Comparison of ENCODE assay signal across 8 cellular contexts in the genomic region with DNA sequence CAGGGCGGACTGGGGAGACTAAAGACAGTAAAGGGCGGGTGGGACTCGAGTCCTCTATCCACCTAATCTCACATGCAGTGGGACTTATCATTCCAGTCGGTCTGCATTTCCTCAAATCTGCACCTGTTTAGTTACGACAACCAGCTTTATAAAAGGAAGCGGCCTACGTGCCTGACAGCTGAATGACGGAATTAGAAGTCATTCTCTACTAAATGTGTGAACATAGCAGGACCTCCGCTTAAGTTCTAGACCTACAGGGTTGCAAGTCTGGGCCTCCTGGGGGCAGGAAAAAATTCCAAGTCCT.
DNase-seq lines count a peak whose midpoint lies in the region; ATAC-seq and TF ChIP-seq lines count a peak whose summit lies in the region.

No MANE protein-coding gene starts in this region.

- peaks cover 0 to 7% (median 0%) of the 10 kb centered on the region in 4 donors for H3K4me1 Mint-ChIP-seq in CD4-positive, CD25-positive, alpha-beta regulatory T cell
- H3K4me1 Mint-ChIP-seq in neural crest cell, result peaks cover 21% of the 10 kb centered on the region

- no peak overlapping the region for H3K23ac ChIP-seq in IMR-90 (ENCODE audit: low read depth, low read length)

- H3K9me1 ChIP-seq in IMR-90 (ENCODE audit: insufficient read depth, low read length), result 0 out of 2 replicates have a peak, but pooled peaks cover 3% of the 10 kb centered on the region

- peak overlapping the region; percentile 72; the same call in 1 of the 3 replicates for H2BK15ac ChIP-seq in IMR-90 (ENCODE audit: low read depth, low read length)

- no peaks in the 10 kb centered on the region for H3K9me3 Mint-ChIP-seq in CD4-positive, CD25-positive, alpha-beta regulatory T cell
- no peaks in the 10 kb centered on the region for H3K9me3 Mint-ChIP-seq in neural crest cell

- DNase-seq in CD4-positive, CD25-positive, alpha-beta regulatory T cell, result peak in 1 of 3 donors; percentile 14
- DNase-seq in IMR-90 (no peak), epithelial cell of proximal tubule (ENCODE audit: low read depth) (no peak), neural crest cell (ENCODE audit: low read depth, low spot score) (no peak), EL (no peak), NOMO-1 treated with DMSO at 0.1 percent for 48 hours (lab: John Stamatoyannopoulos, UW; ENCODE audit: unreplicated experiment) (no peak), NCI-H2081 (lab: John Stamatoyannopoulos, UW) (no peak), mucosa of gallbladder (ENCODE audit: low spot score) (no peak)

- no peak overlapping the region for H3K14ac ChIP-seq in IMR-90 (replicated peaks; ENCODE audit: low read depth, low read length)

- BruUV-seq in IMR-90 (replicated peaks; lab: Mats Ljungman, UMichigan), result no TSS peak

- H4K20me1 ChIP-seq in IMR-90 (ENCODE audit: insufficient read depth, low read length), result no peaks in the 10 kb centered on the region

- H3K4ac ChIP-seq in IMR-90 (ENCODE audit: low read depth, low read length), result peak overlapping the region; percentile 33; the same call in 1 of the 2 replicates

- ATAC-seq in CD4-positive, CD25-positive, alpha-beta regulatory T cell (ENCODE audit: low read depth in 2 of 2), result no peak
- no peak for ATAC-seq in IMR-90 (ENCODE audit: low read depth)

- H3K79me1 ChIP-seq in IMR-90 (ENCODE audit: low read depth in 1 of 2, low read length in 2 of 2), result no peaks in the 10 kb centered on the region

- dilution Hi-C loops in IMR-90 (cut with HindIII; ENCODE audit: low sequenced_read_pairs, unreplicated experiment), result no loop called here

- H4K5ac ChIP-seq in IMR-90 (ENCODE audit: low read depth, low read length), result peak overlapping the region; percentile 88; the same call in 1 of the 2 replicates

- in situ Hi-C loops in IMR-90 (cut with MboI; ENCODE audit: low sequenced_read_pairs), result no loop called here

- no peak overlapping the region for H3K4me3 ChIP-seq in CD4-positive, CD25-positive, alpha-beta regulatory T cell (ENCODE audit: low read depth, low read length)
- H3K4me3 ChIP-seq in IMR-90 (ENCODE audit: insufficient read depth, low read depth, low read length), result peak overlapping the region; percentile 65
- H3K4me3 ChIP-seq in epithelial cell of proximal tubule (ENCODE audit: low read depth, low read length), result peak overlapping the region; percentile 63

- H3K18ac ChIP-seq in IMR-90 (ENCODE audit: low read depth, low read length), result no peak overlapping the region; the same call in 1 of the 2 replicates

- H3K56ac ChIP-seq in IMR-90 (ENCODE audit: extremely low read depth, insufficient read depth, low read length), result no peak overlapping the region

- H3K9me3 ChIP-seq in CD4-positive, CD25-positive, alpha-beta regulatory T cell (ENCODE audit: control insufficient read depth in 2 of 2, low read length in 2 of 2), result no peaks in the 10 kb centered on the region
- H3K9me3 ChIP-seq in IMR-90 (ENCODE audit: control insufficient read depth, insufficient read depth, low read length), result no peaks in the 10 kb centered on the region

- H3K4me1 ChIP-seq in CD4-positive, CD25-positive, alpha-beta regulatory T cell (ENCODE audit: control insufficient read depth, insufficient read depth, low read length, poor library complexity, severe bottlenecking), result no peaks in the 10 kb centered on the region
- H3K4me1 ChIP-seq in IMR-90 (ENCODE audit: control insufficient read depth, insufficient read depth, low read length), result 0 out of 2 replicates have a peak, but pooled peaks cover 4% of the 10 kb centered on the region

- H2BK20ac ChIP-seq in IMR-90 (ENCODE audit: low read depth, low read length), result no peak overlapping the region

- H3K36me3 Mint-ChIP-seq in CD4-positive, CD25-positive, alpha-beta regulatory T cell, result no peaks in the 10 kb centered on the region
- no peaks in the 10 kb centered on the region for H3K36me3 Mint-ChIP-seq in neural crest cell (ENCODE audit: low read depth)

- no peak for TF ChIP-seq POLR2A in IMR-90 (IDR thresholded peaks at IDR 0.05; ENCODE audit: low read depth, low read length)

- TF ChIP-seq RAD21 in IMR-90 (IDR thresholded peaks at IDR 0.05; ENCODE audit: low read length), result no peak

- peak overlapping the region; percentile 59 to 77 (median 66) for H3K4me3 Mint-ChIP-seq in CD4-positive, CD25-positive, alpha-beta regulatory T cell
- peak overlapping the region; percentile 92 for H3K4me3 Mint-ChIP-seq in neural crest cell

- CTCF ChIA-PET in IMR-90 (lab: Yijun Ruan, JAX), result no interaction called here

- H4K91ac ChIP-seq in IMR-90 (ENCODE audit: insufficient read depth, low read depth, low read length), result peak overlapping the region; percentile 91

- H3K4me2 ChIP-seq in IMR-90 (ENCODE audit: low read depth, low read length), result peak overlapping the region; percentile 65

- TF ChIP-seq CTCF in IMR-90 (conservative IDR thresholded peaks at IDR 0.05; ENCODE audit: low read depth, low read length) (no peak), epithelial cell of proximal tubule (conservative IDR thresholded peaks at IDR 0.05; ENCODE audit: low read depth, low read length) (no peak), neural crest cell (conservative IDR thresholded peaks at IDR 0.05) (no peak)

- H2BK120ac ChIP-seq in IMR-90 (ENCODE audit: low read depth, low read length), result no peak overlapping the region

- no peaks in the 10 kb centered on the region for H3K36me3 ChIP-seq in CD4-positive, CD25-positive, alpha-beta regulatory T cell (ENCODE audit: control insufficient read depth, insufficient read depth, low read length)
- H3K36me3 ChIP-seq in IMR-90 (ENCODE audit: control insufficient read depth, insufficient read depth, low read length), result no peaks in the 10 kb centered on the region

- H4K8ac ChIP-seq in IMR-90 (ENCODE audit: low read depth in 2 of 2, low read length in 2 of 2), result peak overlapping the region; percentile 73 to 81

- peak overlapping the region; percentile 58 for H2BK5ac ChIP-seq in IMR-90 (ENCODE audit: low read depth, low read length, poor library complexity, severe bottlenecking)

- POLR2A ChIA-PET in IMR-90 (lab: Charles Lee; ENCODE audit: unreplicated experiment), result no interaction called here

- 0 out of 2 replicates have a peak overlapping the region, but pooled peaks have one; percentile 27 for H2AK5ac ChIP-seq in IMR-90 (ENCODE audit: low read depth, low read length)

- intact Hi-C loops in IMR-90 (cut with micrococcal nuclease), result no loop called here

- H3K27ac ChIP-seq in CD4-positive, CD25-positive, alpha-beta regulatory T cell (ENCODE audit: insufficient read depth, low read length, poor library complexity, severe bottlenecking), result no peak overlapping the region
- H3K27ac ChIP-seq in IMR-90 (ENCODE audit: insufficient read depth, low read length), result peak overlapping the region; percentile 39; the same call in 1 of the 2 replicates

- peak overlapping the region; percentile 36; the same call in 1 of the 2 replicates for H3K9ac ChIP-seq in IMR-90 (ENCODE audit: low read depth, low read length)

- H3K27me3 ChIP-seq in CD4-positive, CD25-positive, alpha-beta regulatory T cell (ENCODE audit: control insufficient read depth, insufficient read depth, low read length), result peaks cover 3% of the 10 kb centered on the region
- H3K27me3 ChIP-seq in IMR-90 (ENCODE audit: control insufficient read depth, insufficient read depth, low read length), result peaks cover 5% of the 10 kb centered on the region

- no CpG with 5 or more reads among the region's 9 CpGs for WGBS in IMR-90 (ENCODE audit: extremely low coverage in 2 of 2, insufficient read length in 1 of 2), 2 experiments

- H3K27me3 Mint-ChIP-seq in CD4-positive, CD25-positive, alpha-beta regulatory T cell, result peaks cover 17% of the 10 kb centered on the region
- H3K27me3 Mint-ChIP-seq in neural crest cell (ENCODE audit: low read depth), result peaks cover 6% of the 10 kb centered on the region

- H3K27ac Mint-ChIP-seq in CD4-positive, CD25-positive, alpha-beta regulatory T cell, result no peak overlapping the region
- H3K27ac Mint-ChIP-seq in neural crest cell (ENCODE audit: unreplicated experiment), result peak overlapping the region; percentile 93

- H2AK9ac ChIP-seq in IMR-90 (replicated peaks; ENCODE audit: low read depth, low read length, poor library complexity), result peak overlapping the region; percentile 12

- peak overlapping the region; percentile 92 for H2AFZ ChIP-seq in IMR-90 (replicated peaks; ENCODE audit: low read length, poor library complexity)

TF ChIP-seq in IMR-90, 13 proteins besides CTCF, POLR2A, EP300 and RAD21:
- TF ChIP-seq MAFK (IDR thresholded peaks at IDR 0.05; ENCODE audit: low read depth, low read length) (no peak), NFE2L2 (IDR thresholded peaks at IDR 0.05; ENCODE audit: low read depth, low read length) (no peak), CEBPB (IDR thresholded peaks at IDR 0.05; ENCODE audit: low read depth, low read length) (no peak), BHLHE40 (IDR thresholded peaks at IDR 0.05; ENCODE audit: low read depth, low read length) (no peak), RCOR1 (IDR thresholded peaks at IDR 0.05; ENCODE audit: insufficient replicate concordance, low read length) (no peak), RFX5 (IDR thresholded peaks at IDR 0.05; ENCODE audit: low read depth, low read length) (no peak), FOS (IDR thresholded peaks at IDR 0.05; ENCODE audit: low read depth, low read length) (no peak), MXI1 (IDR thresholded peaks at IDR 0.05; ENCODE audit: borderline replicate concordance, low read depth, low read length) (no peak), CHD1 (IDR thresholded peaks at IDR 0.05; ENCODE audit: low read depth, low read length) (no peak), MAZ (IDR thresholded peaks at IDR 0.05; ENCODE audit: borderline replicate concordance, low read depth, low read length) (no peak), SMC3 (IDR thresholded peaks at IDR 0.05; ENCODE audit: low read depth, low read length) (no peak)
- TF ChIP-seq, protein P1, sequence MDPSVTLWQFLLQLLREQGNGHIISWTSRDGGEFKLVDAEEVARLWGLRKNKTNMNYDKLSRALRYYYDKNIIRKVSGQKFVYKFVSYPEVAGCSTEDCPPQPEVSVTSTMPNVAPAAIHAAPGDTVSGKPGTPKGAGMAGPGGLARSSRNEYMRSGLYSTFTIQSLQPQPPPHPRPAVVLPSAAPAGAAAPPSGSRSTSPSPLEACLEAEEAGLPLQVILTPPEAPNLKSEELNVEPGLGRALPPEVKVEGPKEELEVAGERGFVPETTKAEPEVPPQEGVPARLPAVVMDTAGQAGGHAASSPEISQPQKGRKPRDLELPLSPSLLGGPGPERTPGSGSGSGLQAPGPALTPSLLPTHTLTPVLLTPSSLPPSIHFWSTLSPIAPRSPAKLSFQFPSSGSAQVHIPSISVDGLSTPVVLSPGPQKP (IDR thresholded peaks at IDR 0.05; ENCODE audit: borderline replicate concordance, low read depth, low read length), result no peak
- TF ChIP-seq, protein P2, sequence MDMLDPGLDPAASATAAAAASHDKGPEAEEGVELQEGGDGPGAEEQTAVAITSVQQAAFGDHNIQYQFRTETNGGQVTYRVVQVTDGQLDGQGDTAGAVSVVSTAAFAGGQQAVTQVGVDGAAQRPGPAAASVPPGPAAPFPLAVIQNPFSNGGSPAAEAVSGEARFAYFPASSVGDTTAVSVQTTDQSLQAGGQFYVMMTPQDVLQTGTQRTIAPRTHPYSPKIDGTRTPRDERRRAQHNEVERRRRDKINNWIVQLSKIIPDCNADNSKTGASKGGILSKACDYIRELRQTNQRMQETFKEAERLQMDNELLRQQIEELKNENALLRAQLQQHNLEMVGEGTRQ (IDR thresholded peaks at IDR 0.05; ENCODE audit: low read depth, low read length), result no peak
